In genomic region chr10:32960022-32960421, GRCh38 we compare ENCODE assay signal across 10 cellular contexts. TPM values are rescaled to one million over a fixed set of nuclear protein-coding genes. Genes with fewer than 3 reads are reported as not detected.
DNase-seq lines count a peak whose midpoint lies in the region; ATAC-seq and TF ChIP-seq lines count a peak whose summit lies in the region.
"Had no signal": no experiment of that assay in that cellular context is flagged by ENCODE, and none has a peak within 500 bp of the region (broad histone marks: within the 10 kb centered on the region; RNA-seq: fewer than 3 reads in every experiment).

No MANE protein-coding gene starts in this region.

- peak overlapping the region; percentile 100 for H2AK5ac ChIP-seq in IMR-90 (ENCODE audit: low read depth, low read length)

- peak overlapping the region; percentile 99 for H2BK120ac ChIP-seq in IMR-90 (ENCODE audit: low read depth, low read length)

- H3K9me3 Mint-ChIP-seq in CD4-positive, alpha-beta T cell = no peaks in the 10 kb centered on the region
- H3K9me3 Mint-ChIP-seq in naive thymus-derived CD8-positive, alpha-beta T cell = no peaks in the 10 kb centered on the region

- H3K4me3 ChIP-seq in IMR-90 (ENCODE audit: insufficient read depth, low read depth, low read length) = peak overlapping the region; percentile 81; the same call in 1 of the 2 replicates
- peak overlapping the region; percentile 82 for H3K4me3 ChIP-seq in choroid plexus epithelial cell (ENCODE audit: low read depth, low read length)

- TF ChIP-seq RAD21 in IMR-90 (IDR thresholded peaks at IDR 0.05; ENCODE audit: low read length) = no peak

- H3K14ac ChIP-seq in IMR-90 (replicated peaks; ENCODE audit: low read depth, low read length) = peak overlapping the region; percentile 100

- H3K36me3 Mint-ChIP-seq in CD4-positive, alpha-beta T cell (ENCODE audit: low read depth) = peaks cover 16% of the 10 kb centered on the region
- no peaks in the 10 kb centered on the region for H3K36me3 Mint-ChIP-seq in naive thymus-derived CD8-positive, alpha-beta T cell

- peaks cover 10% of the 10 kb centered on the region for H3K4me1 ChIP-seq in IMR-90 (ENCODE audit: control insufficient read depth, insufficient read depth, low read length)

- peak overlapping the region; percentile 21 for H3K27ac Mint-ChIP-seq in CD4-positive, alpha-beta T cell
- H3K27ac Mint-ChIP-seq in naive thymus-derived CD8-positive, alpha-beta T cell = peak overlapping the region in 1 of 10 donors; percentile 16

- no TSS peak for BruUV-seq in IMR-90 (replicated peaks; lab: Mats Ljungman, UMichigan)

- DNase-seq in CD4-positive, alpha-beta T cell = no peak
- no peak for DNase-seq in IMR-90
- peak; percentile 46 for DNase-seq in choroid plexus epithelial cell (ENCODE audit: low read depth)
- DNase-seq in naive thymus-derived CD8-positive, alpha-beta T cell = no peak
- DNase-seq in C1 segment of cervical spinal cord (lab: John Stamatoyannopoulos, UW) = no peak
- DNase-seq in activated effector memory CD4-positive, alpha-beta T cell treated with Interleukin-2 at 50 U/mL for 16 hours = no peak
- no peak for DNase-seq in UCSD-AML1 (lab: John Stamatoyannopoulos, UW; ENCODE audit: unreplicated experiment)
- DNase-seq: amygdala; stimulated activated CD4-positive, alpha-beta T cell treated with anti-CD3 and anti-CD28 coated beads, Interleukin-2, amount 100 ng/mL, for 48 hours had no signal

- dilution Hi-C loops in IMR-90 (cut with HindIII; ENCODE audit: low sequenced_read_pairs, unreplicated experiment) = no loop called here

- WGBS in IMR-90 (ENCODE audit: extremely low coverage in 2 of 2, insufficient read length in 1 of 2), 2 experiments = 20% methylated on average over 1 of the region's 4 CpGs; no CpG with 5 or more reads in 1 of the 2 experiments

- peak overlapping the region; percentile 95 for H3K4me2 ChIP-seq in IMR-90 (ENCODE audit: low read depth, low read length)

- H3K18ac ChIP-seq in IMR-90 (ENCODE audit: low read depth, low read length) = peak overlapping the region; percentile 87; the same call in 1 of the 2 replicates

- in situ Hi-C loops in IMR-90 (cut with MboI; ENCODE audit: low sequenced_read_pairs) = no loop called here

- H4K5ac ChIP-seq in IMR-90 (ENCODE audit: low read depth, low read length) = peak overlapping the region; percentile 83; the same call in 1 of the 2 replicates

- peak overlapping the region; percentile 85 for H2AK9ac ChIP-seq in IMR-90 (replicated peaks; ENCODE audit: low read depth, low read length, poor library complexity)

- intact Hi-C loops in CD4-positive, alpha-beta T cell (cut with DNase I, micrococcal nuclease) = no loop called here
- intact Hi-C loops in IMR-90 (cut with micrococcal nuclease) = no loop called here

- POLR2A ChIA-PET in CD4-positive, alpha-beta T cell (lab: Charles Lee) = interaction anchor here (1.1 to 1.9 kb wide), 3 partner anchors 21 to 44 kb away, joined by 3 to 10 read pairs (median 4); no protein-coding TSS in a partner anchor
- POLR2A ChIA-PET in IMR-90 (lab: Charles Lee; ENCODE audit: unreplicated experiment) = interaction anchor here (1.1 kb wide), 1 partner anchor 24 kb away, joined by 3 read pairs; no protein-coding TSS in a partner anchor
- POLR2A ChIA-PET in naive thymus-derived CD8-positive, alpha-beta T cell (lab: Charles Lee) = interaction anchor here (1.0 to 1.6 kb wide), 2 partner anchors 15 to 20 kb away, joined by 3 to 9 read pairs; no protein-coding TSS in a partner anchor

- H3K4me3 Mint-ChIP-seq in CD4-positive, alpha-beta T cell = peak overlapping the region; percentile 88
- peak overlapping the region in 7 of 10 donors; percentile 3 to 90 (median 40) for H3K4me3 Mint-ChIP-seq in naive thymus-derived CD8-positive, alpha-beta T cell

- no peaks in the 10 kb centered on the region for H3K9me3 ChIP-seq in CD4-positive, alpha-beta T cell (ENCODE audit: control insufficient read depth, low read length)
- no peaks in the 10 kb centered on the region for H3K9me3 ChIP-seq in IMR-90 (ENCODE audit: control insufficient read depth, insufficient read depth, low read length)

- TF ChIP-seq CTCF in CD4-positive, alpha-beta T cell (IDR thresholded peaks at IDR 0.05) = no peak
- TF ChIP-seq CTCF in IMR-90 (conservative IDR thresholded peaks at IDR 0.05; ENCODE audit: low read depth, low read length) (no peak), choroid plexus epithelial cell (conservative IDR thresholded peaks at IDR 0.05; ENCODE audit: low read depth, low read length) (no peak)

- H3K9ac ChIP-seq in IMR-90 (ENCODE audit: low read depth, low read length) = peak overlapping the region; percentile 100

- H4K8ac ChIP-seq in IMR-90 (ENCODE audit: low read depth in 2 of 2, low read length in 2 of 2) = peak overlapping the region; percentile 99 to 100

- peak overlapping the region; percentile 100; the same call in 1 of the 2 replicates for H4K91ac ChIP-seq in IMR-90 (ENCODE audit: insufficient read depth, low read depth, low read length)

- H3K4me1 Mint-ChIP-seq in CD4-positive, alpha-beta T cell (ENCODE audit: low read depth) = peaks cover 37% of the 10 kb centered on the region
- H3K4me1 Mint-ChIP-seq in naive thymus-derived CD8-positive, alpha-beta T cell = peaks cover 9 to 57% (median 23%) of the 10 kb centered on the region in 4 donors

- peak overlapping the region; percentile 100 for H3K4ac ChIP-seq in IMR-90 (ENCODE audit: low read depth, low read length)

- TF ChIP-seq POLR2A in IMR-90 (IDR thresholded peaks at IDR 0.05; ENCODE audit: low read depth, low read length) = peak; percentile 54; the same call in 1 of the 2 replicates

- peak overlapping the region; percentile 100 for H3K23ac ChIP-seq in IMR-90 (ENCODE audit: low read depth, low read length)

- ATAC-seq in CD4-positive, alpha-beta T cell (ENCODE audit: poor library complexity) = no peak
- ATAC-seq in IMR-90 (ENCODE audit: low read depth) = no peak
- no peak for ATAC-seq in naive thymus-derived CD8-positive, alpha-beta T cell
- ATAC-seq in GM21786 (IDR thresholded peaks at IDR 0.05; ENCODE audit: unreplicated experiment) = no peak

- peaks cover 7 to 30% of the 10 kb centered on the region in 2 experiments; a peak in 2 of 4 replicates for H3K79me1 ChIP-seq in IMR-90 (ENCODE audit: low read depth in 1 of 2, low read length in 2 of 2)

- H3K56ac ChIP-seq in IMR-90 (ENCODE audit: extremely low read depth, insufficient read depth, low read length) = peak overlapping the region; percentile 100

- no peak overlapping the region for H3K27ac ChIP-seq in CD4-positive, alpha-beta T cell (ENCODE audit: low read depth, low read length)
- H3K27ac ChIP-seq in IMR-90 (ENCODE audit: insufficient read depth, low read length) = peak overlapping the region; percentile 92

- peak overlapping the region; percentile 99 for H2BK15ac ChIP-seq in IMR-90 (ENCODE audit: low read depth, low read length)

- H2AFZ ChIP-seq in IMR-90 (replicated peaks; ENCODE audit: low read length, poor library complexity) = no peak overlapping the region

- peak overlapping the region; percentile 97 for H2BK20ac ChIP-seq in IMR-90 (ENCODE audit: low read depth, low read length)

- H3K27me3 ChIP-seq in CD4-positive, alpha-beta T cell (ENCODE audit: control insufficient read depth, insufficient read depth, low read length) = no peaks in the 10 kb centered on the region
- no peaks in the 10 kb centered on the region for H3K27me3 ChIP-seq in IMR-90 (ENCODE audit: control insufficient read depth, insufficient read depth, low read length)

- CTCF ChIA-PET in CD4-positive, alpha-beta T cell (lab: Charles Lee) = no interaction called here
- CTCF ChIA-PET in IMR-90 (lab: Yijun Ruan, JAX) = no interaction called here

- peaks cover 26% of the 10 kb centered on the region for H4K20me1 ChIP-seq in IMR-90 (ENCODE audit: insufficient read depth, low read length)

- H3K36me3 ChIP-seq in IMR-90 (ENCODE audit: control insufficient read depth, insufficient read depth, low read length) = peaks cover 2% of the 10 kb centered on the region; the same call in 1 of the 2 replicates

- no peaks in the 10 kb centered on the region for H3K27me3 Mint-ChIP-seq in CD4-positive, alpha-beta T cell
- no peaks in the 10 kb centered on the region for H3K27me3 Mint-ChIP-seq in naive thymus-derived CD8-positive, alpha-beta T cell

- H3K9me1 ChIP-seq in IMR-90 (ENCODE audit: insufficient read depth, low read length) = peaks cover 4% of the 10 kb centered on the region

- H2BK5ac ChIP-seq in IMR-90 (ENCODE audit: low read depth, low read length, poor library complexity, severe bottlenecking) = peak overlapping the region; percentile 95

TF ChIP-seq in IMR-90, 13 proteins besides CTCF, POLR2A, EP300 and RAD21:
- TF ChIP-seq CHD1 (IDR thresholded peaks at IDR 0.05; ENCODE audit: low read depth, low read length) (0 out of 2 replicates have a peak, but pooled peaks have one; percentile 40), BHLHE40 (IDR thresholded peaks at IDR 0.05; ENCODE audit: low read depth, low read length) (no peak)

RNA-seq across cellular contexts. Expression of gene ITGB1, which starts 2.0 kb away (rescaled TPM):
- 10 to 100 TPM; 82.4 to 82.9 TPM for total RNA-seq in CD4-positive, alpha-beta T cell
- total RNA-seq in IMR-90 (2012; rRNA removed) = 1,331 and 2,388 TPM in 2 replicates
- polyA plus RNA-seq in IMR-90 (2012; rRNA removed) = 1,631 and 2,066 TPM in 2 replicates
- polyA plus RNA-seq in IMR-90 (2012; cell fraction: cytosol; rRNA removed) = 248 and 281 TPM in 2 replicates
- polyA plus RNA-seq in IMR-90 (2012; cell fraction: nucleus; rRNA removed; ENCODE audit: low replicate concordance) = 53.9 and 506 TPM in 2 replicates
- total RNA-seq in naive thymus-derived CD8-positive, alpha-beta T cell = 10 to 100 TPM; 34.2 to 34.6 TPM
- 100 to 1,000 TPM in 1 of 3 donors, 10 to 100 TPM in 2; 26.1 to 107 (median 28.9) TPM for polyA plus RNA-seq in naive thymus-derived CD8-positive, alpha-beta T cell

Comparison
In these comparisons a context has a peak if more than half of its experiments do, and no peak if none do; other contexts are left out.
1. RNA of gene ITGB1, which starts 2.0 kb away (total RNA-seq): 1,331 to 2,388 TPM in IMR-90; 82.4 to 82.9 TPM in CD4-positive, alpha-beta T cell and 34.2 to 34.6 TPM in naive thymus-derived CD8-positive, alpha-beta T cell; every median in the first group is over 10 times any median in the second.